8 cellular contexts compared by ENCODE assay signal in genomic region chr1:42924249-42925131, GRCh38. TPM values are rescaled to one million over a fixed set of nuclear protein-coding genes. Genes with fewer than 3 reads are reported as not detected.
DNase-seq lines count a peak whose midpoint lies in the region; ATAC-seq and TF ChIP-seq lines count a peak whose summit lies in the region.

No MANE protein-coding gene starts in this region.

- no peaks in the 10 kb centered on the region for H3K27me3 Mint-ChIP-seq in endodermal cell (ENCODE audit: insufficient read depth)

- H3K4me1 Mint-ChIP-seq in endodermal cell: peaks cover 15% of the 10 kb centered on the region

- TF ChIP-seq CTCF in endodermal cell (conservative IDR thresholded peaks at IDR 0.05): peak; percentile 54

- DNase-seq in COLO829 (ENCODE audit: low spot score): peak; percentile 75
- peak; percentile 73 for DNase-seq in HS-5 (ENCODE audit: low read depth)
- peak; percentile 92 for DNase-seq in NK-92 treated with Interleukin-12 subunit alpha and Interleukin-12 subunit beta, amount 100 ng/mL, for 24 hours (lab: John Stamatoyannopoulos, UW)
- peak; percentile 63 for DNase-seq in activated CD8-positive, alpha-beta memory T cell treated with anti-CD3 and anti-CD28 coated beads, Interleukin-2, amount 50 U/mL, for 1 hour (ENCODE audit: extremely low read depth)
- peak; percentile 98 for DNase-seq in endodermal cell
- DNase-seq in stimulated activated CD8-positive, alpha-beta memory T cell treated with anti-CD3 and anti-CD28 coated beads, Interleukin-15, amount 100 ng/mL, for 48 hours (ENCODE audit: low read depth in 2 of 2): peak; percentile 85 to 87

- H3K36me3 ChIP-seq in endodermal cell (ENCODE audit: control insufficient read depth, insufficient read depth, low read length): peaks cover 30% of the 10 kb centered on the region
- peaks cover 41% of the 10 kb centered on the region for H3K36me3 ChIP-seq in mesodermal cell (ENCODE audit: control insufficient read depth, insufficient read depth, low read length)

- H3K36me3 Mint-ChIP-seq in endodermal cell (ENCODE audit: low read depth): peaks cover 34% of the 10 kb centered on the region

- H3K9me3 ChIP-seq in endodermal cell (ENCODE audit: control insufficient read depth, low read length) (no peaks in the 10 kb centered on the region), mesodermal cell (ENCODE audit: control insufficient read depth, low read length) (no peaks in the 10 kb centered on the region)

- 3 to 4% methylated on average over 31 to 59 of the region's 69 CpGs for WGBS in endodermal cell (ENCODE audit: insufficient coverage in 1 of 2, insufficient read length in 1 of 2), 2 experiments
- WGBS in mesodermal cell (ENCODE audit: insufficient coverage in 2 of 2), 2 experiments: 2% methylated on average over 39 to 49 of the region's 69 CpGs

- peak overlapping the region; percentile 64 for H3K9ac ChIP-seq in endodermal cell (ENCODE audit: extremely low read depth, low read length, poor library complexity, severe bottlenecking)

- ATAC-seq in GM19467 (IDR thresholded peaks at IDR 0.05; ENCODE audit: unreplicated experiment): peak; percentile 87

- peak overlapping the region; percentile 67 for H3K27ac ChIP-seq in endodermal cell (ENCODE audit: low read depth, low read length)
- H3K27ac ChIP-seq in mesodermal cell (ENCODE audit: low read depth, low read length, severe bottlenecking): peak overlapping the region; percentile 83

- peak overlapping the region; percentile 94 for H3K27ac Mint-ChIP-seq in endodermal cell

- H3K27me3 ChIP-seq in endodermal cell (ENCODE audit: control insufficient read depth, insufficient read depth, low read length, poor library complexity, severe bottlenecking): no peaks in the 10 kb centered on the region

- H3K4me3 Mint-ChIP-seq in endodermal cell: peak overlapping the region; percentile 77

- H3K4me3 ChIP-seq in endodermal cell (ENCODE audit: low read length) (peak overlapping the region; percentile 88), mesodermal cell (ENCODE audit: extremely low read depth, insufficient read depth, low read length, poor library complexity, severe bottlenecking) (peak overlapping the region; percentile 56)

- H3K4me1 ChIP-seq in endodermal cell (ENCODE audit: control insufficient read depth, insufficient read depth, low read length) (peaks cover 3% of the 10 kb centered on the region), mesodermal cell (ENCODE audit: control insufficient read depth, insufficient read depth, low read length, poor library complexity, severe bottlenecking) (peaks cover 7% of the 10 kb centered on the region)

- no peaks in the 10 kb centered on the region for H3K9me3 Mint-ChIP-seq in endodermal cell

RNA-seq across cellular contexts. Expression of gene SLC2A1, which starts 34.2 kb away (rescaled TPM):
- total RNA-seq in endodermal cell: 10 to 100 TPM; 42.5 to 69.7 TPM
- 172 TPM for polyA plus RNA-seq in endodermal cell (2013, experiment 1 of 2)
- polyA plus RNA-seq in endodermal cell (2013, experiment 2 of 2): 136 TPM
- 99.2 TPM for polyA plus RNA-seq in mesodermal cell (2013, experiment 1 of 2)
- 95.3 TPM for polyA plus RNA-seq in mesodermal cell (2013, experiment 2 of 2)

Comparison
In these comparisons a context has a peak if more than half of its experiments do, and no peak if none do; other contexts are left out.
1. Peak in every context shown above with its lines: DNase-seq, ATAC-seq, H3K4me3 ChIP-seq and H3K27ac ChIP-seq.